Comparison of ENCODE assay signal across 25 cellular contexts in the genomic region with DNA sequence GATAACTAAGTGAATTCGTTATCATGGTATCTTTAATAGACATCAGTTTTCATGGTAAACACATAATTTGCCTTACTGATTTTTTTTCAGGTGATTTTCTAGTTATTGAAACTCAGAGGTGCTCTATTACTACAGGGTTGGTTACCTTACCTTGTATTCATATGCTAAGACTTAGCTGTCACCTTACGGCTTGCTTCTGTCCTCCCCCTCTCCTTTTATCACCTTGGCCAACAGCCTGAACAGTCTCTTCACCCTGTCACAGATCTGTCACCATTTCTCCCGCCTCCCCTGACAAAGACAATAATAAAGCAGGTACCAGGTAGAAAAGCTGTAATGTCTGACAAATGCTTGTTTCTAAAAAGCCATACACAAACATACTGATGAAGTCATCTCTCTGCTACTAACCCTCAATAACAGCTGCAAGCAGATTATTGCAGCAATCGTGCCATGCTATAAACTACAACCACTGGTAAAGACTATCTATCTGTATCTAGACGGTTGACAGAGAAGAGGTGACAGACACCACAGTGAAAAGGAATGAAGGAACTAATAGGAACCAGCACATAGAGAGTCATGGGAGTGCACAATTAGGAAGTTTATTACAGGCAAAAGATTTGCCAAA. TPM values are rescaled to one million over a fixed set of nuclear protein-coding genes. Genes with fewer than 3 reads are reported as not detected.
DNase-seq lines count a peak whose midpoint lies in the region; ATAC-seq, FAIRE-seq and TF ChIP-seq lines count a peak whose summit lies in the region.
"Had no signal": no experiment of that assay in that cellular context is flagged by ENCODE, and none has a peak within 500 bp of the region (broad histone marks: within the 10 kb centered on the region; RNA-seq: fewer than 3 reads in every experiment).

No MANE protein-coding gene starts in this region.

- H3K36me3 ChIP-seq in GM23248 (ENCODE audit: low read depth) (no peaks in the 10 kb centered on the region), SJCRH30 (no peaks in the 10 kb centered on the region), mesenchymal stem cell (ENCODE audit: control insufficient read depth in 1 of 2, insufficient read depth in 2 of 2, low read depth in 1 of 2, low read length in 2 of 2) (no peaks in the 10 kb centered on the region)
- H3K36me3 ChIP-seq: brain microvascular endothelial cell, colonic mucosa, heart right ventricle, right atrium auricular region, suprapubic skin had no signal

- H3K27me3 ChIP-seq in GM23248 (replicated peaks; ENCODE audit: insufficient read depth) (no peaks in the 10 kb centered on the region), SJCRH30 (no peaks in the 10 kb centered on the region), mesenchymal stem cell (ENCODE audit: control insufficient read depth in 1 of 2, insufficient read depth in 1 of 2, low read length in 2 of 2) (no peaks in the 10 kb centered on the region)
- H3K27me3 ChIP-seq: brain microvascular endothelial cell, colonic mucosa, heart right ventricle, right atrium auricular region, suprapubic skin had no signal

- H2BK15ac ChIP-seq in mesenchymal stem cell (ENCODE audit: low read depth, poor library complexity, severe bottlenecking), result no peak overlapping the region

- CTCF ChIA-PET in A549 (lab: Yijun Ruan, JAX), result interaction anchor here (2.1 to 2.6 kb wide), 2 partner anchors 9 to 12 kb away, joined by 12 read pairs; no protein-coding TSS in a partner anchor

- POLR2A ChIA-PET in A549 (lab: Yijun Ruan, JAX), result interaction anchor here (0.6 kb wide), 1 partner anchor 11 kb away, joined by 4 read pairs; no protein-coding TSS in a partner anchor

- no peaks in the 10 kb centered on the region for H3K36me3 Mint-ChIP-seq in effector memory CD8-positive, alpha-beta T cell (ENCODE audit: insufficient read depth)
- H3K36me3 Mint-ChIP-seq: immature natural killer cell, T-cell had no signal

- peak overlapping the region in 1 of 2 experiments; percentile 49; a peak in 3 of 6 replicates for H3K27ac ChIP-seq in A549
- H3K27ac ChIP-seq in GM23248, result no peak overlapping the region
- peak overlapping the region; percentile 42 for H3K27ac ChIP-seq in SJCRH30
- no peak overlapping the region for H3K27ac ChIP-seq in mesenchymal stem cell (ENCODE audit: low read length, poor library complexity, severe bottlenecking)
- H3K27ac ChIP-seq: brain microvascular endothelial cell, colonic mucosa, heart right ventricle, right atrium auricular region, suprapubic skin had no signal

- ATAC-seq in A549 (peak; percentile 50 to 55; a peak in 4 of 6 replicates), GM18517 (IDR thresholded peaks at IDR 0.05; ENCODE audit: unreplicated experiment) (no peak)
- no peak for ATAC-seq in effector memory CD8-positive, alpha-beta T cell (replicated peaks)
- ATAC-seq: activated naive CD8-positive, alpha-beta T cell treated with anti-CD3 and anti-CD28 coated beads, Interleukin-2, amount 50 U/mL, for 24 hours; heart right ventricle; T-cell had no signal

- DNase-seq in A549 (ENCODE audit: low read depth in 1 of 2, low spot score in 1 of 2), result no peak
- peak; percentile 13 for DNase-seq in GM23248
- DNase-seq in SJCRH30, result peak; percentile 19 to 70
- DNase-seq in mesenchymal stem cell, result peak; percentile 36
- DNase-seq in effector memory CD8-positive, alpha-beta T cell, result no peak
- no peak for DNase-seq in NCI-H526 (lab: John Stamatoyannopoulos, UW)
- DNase-seq: activated CD4-positive, alpha-beta T cell treated with anti-CD3 and anti-CD28 coated beads, Interleukin-2, amount 10 ng/mL, durations not matched to agents 7 days and 5 days; activated naive CD8-positive, alpha-beta T cell treated with anti-CD3 and anti-CD28 coated beads, Interleukin-2, amount 50 U/mL, for 24 hours; brain microvascular endothelial cell; CD4-positive, alpha-beta T cell; colonic mucosa; H7; heart right ventricle; immature natural killer cell; NCI-H1092 treated with DMSO at 0.1 percent for 48 hours; NCI-H2081; nucleus accumbens; OCI-M1; SIG-M5; T-cell had no signal

- H3K4me3 ChIP-seq in A549 (no peak overlapping the region), GM23248 (no peak overlapping the region), SJCRH30 (no peak overlapping the region), mesenchymal stem cell (ENCODE audit: insufficient read depth in 1 of 2, low read depth in 1 of 2, low read length in 2 of 2) (no peak overlapping the region)
- H3K4me3 ChIP-seq: colonic mucosa, heart right ventricle, right atrium auricular region, suprapubic skin had no signal

- H4K8ac ChIP-seq in mesenchymal stem cell (ENCODE audit: low read length), result no peak overlapping the region

- H4K91ac ChIP-seq in mesenchymal stem cell (ENCODE audit: low read length), result no peak overlapping the region

- H3K27me3 Mint-ChIP-seq in effector memory CD8-positive, alpha-beta T cell, result no peaks in the 10 kb centered on the region
- H3K27me3 Mint-ChIP-seq: activated CD4-positive, alpha-beta T cell treated with anti-CD3 and anti-CD28 coated beads, Interleukin-2, amount 10 ng/mL, durations not matched to agents 7 days and 5 days; activated naive CD8-positive, alpha-beta T cell treated with anti-CD3 and anti-CD28 coated beads, Interleukin-2, amount 50 U/mL, for 24 hours; CD4-positive, alpha-beta T cell; T-cell had no signal

- peak; percentile 36 for FAIRE-seq in A549 (lab: Jason Lieb, UNC)
- FAIRE-seq: TTC549 had no signal

- WGBS in A549 (ENCODE audit: missing lambda C conversion rate), result 67% methylated on average over 5 of the region's 5 CpGs
- 60 to 65% methylated on average over 5 of the region's 5 CpGs for WGBS in GM23248 (ENCODE audit: low coverage in 1 of 2, low lambda C conversion rate in 2 of 2, missing lambda C conversion rate in 2 of 2), 2 experiments
- WGBS in mesenchymal stem cell, result 66% methylated on average over 4 of the region's 5 CpGs

- H3K23ac ChIP-seq in mesenchymal stem cell (ENCODE audit: low read length in 2 of 2), result no peak overlapping the region

- TF ChIP-seq CTCF in A549 (IDR thresholded peaks at IDR 0.05), result no peak

- H3K4me3 Mint-ChIP-seq in effector memory CD8-positive, alpha-beta T cell, result no peak overlapping the region
- H3K4me3 Mint-ChIP-seq: activated CD4-positive, alpha-beta T cell treated with anti-CD3 and anti-CD28 coated beads, Interleukin-2, amount 10 ng/mL, durations not matched to agents 7 days and 5 days; activated naive CD8-positive, alpha-beta T cell treated with anti-CD3 and anti-CD28 coated beads, Interleukin-2, amount 50 U/mL, for 24 hours; CD4-positive, alpha-beta T cell; immature natural killer cell; T-cell had no signal

- H4K20me1 ChIP-seq in GM23248 (ENCODE audit: insufficient read depth), result peaks cover 7% of the 10 kb centered on the region

- H3K4me1 ChIP-seq in A549 (peaks cover 79% of the 10 kb centered on the region), GM23248 (ENCODE audit: insufficient read depth) (peaks cover 11% of the 10 kb centered on the region; the same call in 1 of the 2 replicates), SJCRH30 (peaks cover 16% of the 10 kb centered on the region), mesenchymal stem cell (ENCODE audit: control insufficient read depth, insufficient read depth, low read depth, low read length) (peaks cover 3% of the 10 kb centered on the region)
- H3K4me1 ChIP-seq: colonic mucosa had no signal

- H3K9me2 ChIP-seq in GM23248 (ENCODE audit: insufficient read depth), result no peaks in the 10 kb centered on the region

- no peak overlapping the region for H3K27ac Mint-ChIP-seq in effector memory CD8-positive, alpha-beta T cell
- H3K27ac Mint-ChIP-seq: activated CD4-positive, alpha-beta T cell treated with anti-CD3 and anti-CD28 coated beads, Interleukin-2, amount 10 ng/mL, durations not matched to agents 7 days and 5 days; activated naive CD8-positive, alpha-beta T cell treated with anti-CD3 and anti-CD28 coated beads, Interleukin-2, amount 50 U/mL, for 24 hours; activated T-helper 2 cell treated with anti-CD3 and anti-CD28 coated beads, Interferon-gamma antibody, Interleukin-2, Interleukin-4, amounts not matched to agents 10 μg/mL and 5 μg/mL and 100 μg/mL, durations not matched to agents 14 hours and 24 hours and 36 hours; CD4-positive, alpha-beta T cell; immature natural killer cell; T-cell had no signal

- no peak overlapping the region for H3K14ac ChIP-seq in mesenchymal stem cell (ENCODE audit: low read length in 2 of 2)

- no peak overlapping the region for H3K9ac ChIP-seq in GM23248
- no peak overlapping the region for H3K9ac ChIP-seq in mesenchymal stem cell (ENCODE audit: low read length)

- no peak for TF ChIP-seq RAD21 in A549 (conservative IDR thresholded peaks at IDR 0.05 in 1 of 2, IDR thresholded peaks at IDR 0.05 in 1 of 2)

- H2BK120ac ChIP-seq in mesenchymal stem cell (ENCODE audit: low read depth, low read length), result no peak overlapping the region

- peaks cover 10% of the 10 kb centered on the region; the same call in 1 of the 2 replicates for H3F3A ChIP-seq in GM23248 (ENCODE audit: insufficient read depth)

- in situ Hi-C loops in GM23248 (cut with MboI), result no loop called here

- no peak for TF ChIP-seq EP300 in A549 (IDR thresholded peaks at IDR 0.05)

- H3K9me3 ChIP-seq in A549, result no peaks in the 10 kb centered on the region
- H3K9me3 ChIP-seq in GM23248 (ENCODE audit: low read depth), result no peaks in the 10 kb centered on the region
- H3K9me3 ChIP-seq in SJCRH30 (replicated peaks), result no peaks in the 10 kb centered on the region
- H3K9me3 ChIP-seq in mesenchymal stem cell (ENCODE audit: control insufficient read depth, low read length), result no peaks in the 10 kb centered on the region
- H3K9me3 ChIP-seq: colonic mucosa, heart right ventricle, right atrium auricular region, suprapubic skin had no signal

- no peaks in the 10 kb centered on the region for H3K9me3 Mint-ChIP-seq in effector memory CD8-positive, alpha-beta T cell
- H3K9me3 Mint-ChIP-seq: activated CD4-positive, alpha-beta T cell treated with anti-CD3 and anti-CD28 coated beads, Interleukin-2, amount 10 ng/mL, durations not matched to agents 7 days and 5 days; activated naive CD8-positive, alpha-beta T cell treated with anti-CD3 and anti-CD28 coated beads, Interleukin-2, amount 50 U/mL, for 24 hours; activated T-helper 2 cell treated with anti-CD3 and anti-CD28 coated beads, Interferon-gamma antibody, Interleukin-2, Interleukin-4, amounts not matched to agents 10 μg/mL and 5 μg/mL and 100 μg/mL, durations not matched to agents 14 hours and 24 hours and 36 hours; CD4-positive, alpha-beta T cell; immature natural killer cell; T-cell had no signal

- H2AK5ac ChIP-seq in mesenchymal stem cell (ENCODE audit: low read length, severe bottlenecking), result no peak overlapping the region

- H3K4me2 ChIP-seq in A549 (peak overlapping the region; percentile 35), GM23248 (ENCODE audit: unreplicated experiment) (no peak overlapping the region), mesenchymal stem cell (ENCODE audit: low read length, poor library complexity, severe bottlenecking) (no peak overlapping the region)

- H3K79me2 ChIP-seq in GM23248 (ENCODE audit: insufficient read depth), result peaks cover 100% of the 10 kb centered on the region

- no peak for TF ChIP-seq POLR2A in A549 (IDR thresholded peaks at IDR 0.05; ENCODE audit: low read length)

- H3K18ac ChIP-seq in mesenchymal stem cell (ENCODE audit: low read depth in 1 of 2, low read length in 2 of 2), result no peak overlapping the region

- H3K4me1 Mint-ChIP-seq in effector memory CD8-positive, alpha-beta T cell (ENCODE audit: low read depth in 2 of 2), result peaks cover 3 to 8% of the 10 kb centered on the region in 2 donors

- no peak overlapping the region for H3K4ac ChIP-seq in mesenchymal stem cell (ENCODE audit: low read depth in 1 of 2, low read length in 2 of 2)

- no peak overlapping the region for H2BK12ac ChIP-seq in mesenchymal stem cell (ENCODE audit: low read length in 2 of 2)

- H2BK5ac ChIP-seq in mesenchymal stem cell (ENCODE audit: low read depth, low read length, poor library complexity, severe bottlenecking), result no peak overlapping the region

- H3K79me1 ChIP-seq in mesenchymal stem cell (replicated peaks; ENCODE audit: low read length, poor library complexity, severe bottlenecking), result peaks cover 17% of the 10 kb centered on the region

- H2AFZ ChIP-seq in GM23248 (no peak overlapping the region), mesenchymal stem cell (ENCODE audit: low read depth, low read length) (no peak overlapping the region)

RNA-seq across cellular contexts. Expression of a gene that starts 57.3 kb away (rescaled TPM):
- polyA plus RNA-seq in A549 (2011; rRNA removed) (39.0 and 49.3 TPM in 2 replicates), A549 (2017; fragmentation: RNase III; extraction: RNeasy Plus Mini Kit Qiagen cat#74134 plus additional on column Dnase treatment) (22.1 to 26.9 TPM (median 24.8 TPM) in 3 replicates), GM23248 (2016; fragmentation: Nextera tagmentation; extraction: Ambion mirVana) (20.1 and 20.3 TPM in 2 replicates)
- polyA plus RNA-seq in A549 (2012; cell fraction: cytosol; rRNA removed), result 6.3 and 7.7 TPM in 2 replicates
- 6.2 and 12.8 TPM in 2 replicates for polyA plus RNA-seq in A549 (2012; cell fraction: nucleus; rRNA removed)
- polyA minus RNA-seq in A549 (2011; rRNA and poly(A)+ RNA removed), result 32.2 and 32.4 TPM in 2 replicates
- 43.3 and 47.3 TPM in 2 replicates for total RNA-seq in GM23248 (2014; rRNA removed; shearing (Covaris generic))
- total RNA-seq in SJCRH30 (2014; rRNA removed; shearing (Covaris generic)), result 45.7 and 47.2 TPM in 2 replicates
- polyA plus RNA-seq in mesenchymal stem cell (2013, experiment 1 of 2), result 20.8 TPM
- 20.0 TPM for polyA plus RNA-seq in mesenchymal stem cell (2013, experiment 2 of 2)

Comparison
In these comparisons a context has a peak if more than half of its experiments do, and no peak if none do; other contexts are left out.
1. ATAC-seq: peak in A549 (2 of 2); none in effector memory CD8-positive, alpha-beta T cell (single experiment) and GM18517 (single experiment).
2. DNase-seq: peak in GM23248 (single experiment), SJCRH30 (2 of 2) and mesenchymal stem cell (single experiment); none in A549 (0 of 2), effector memory CD8-positive, alpha-beta T cell (0 of 3) and NCI-H526 (0 of 2).